1 cellular context compared by ENCODE assay signal in genomic region chr17:40562841-40563370, GRCh38.
TF ChIP-seq lines count a peak whose summit lies in the region.

No MANE protein-coding gene starts in this region.

TF ChIP-seq in WTC11, 78 proteins besides CTCF, POLR2A, EP300 and RAD21 (continued from another document):
- no peak for TF ChIP-seq ZNF532 (CRISPR knock-in tag; IDR thresholded peaks at IDR 0.05; ENCODE audit: borderline replicate concordance)
- no peak for TF ChIP-seq STAT6 (CRISPR knock-in tag; conservative IDR thresholded peaks at IDR 0.05; ENCODE audit: low read depth)
- TF ChIP-seq, protein P1, sequence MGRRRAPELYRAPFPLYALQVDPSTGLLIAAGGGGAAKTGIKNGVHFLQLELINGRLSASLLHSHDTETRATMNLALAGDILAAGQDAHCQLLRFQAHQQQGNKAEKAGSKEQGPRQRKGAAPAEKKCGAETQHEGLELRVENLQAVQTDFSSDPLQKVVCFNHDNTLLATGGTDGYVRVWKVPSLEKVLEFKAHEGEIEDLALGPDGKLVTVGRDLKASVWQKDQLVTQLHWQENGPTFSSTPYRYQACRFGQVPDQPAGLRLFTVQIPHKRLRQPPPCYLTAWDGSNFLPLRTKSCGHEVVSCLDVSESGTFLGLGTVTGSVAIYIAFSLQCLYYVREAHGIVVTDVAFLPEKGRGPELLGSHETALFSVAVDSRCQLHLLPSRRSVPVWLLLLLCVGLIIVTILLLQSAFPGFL (CRISPR knock-in tag; IDR thresholded peaks at IDR 0.05; ENCODE audit: borderline replicate concordance), result no peak
